35 cellular contexts compared by ENCODE assay signal in the genomic region with DNA sequence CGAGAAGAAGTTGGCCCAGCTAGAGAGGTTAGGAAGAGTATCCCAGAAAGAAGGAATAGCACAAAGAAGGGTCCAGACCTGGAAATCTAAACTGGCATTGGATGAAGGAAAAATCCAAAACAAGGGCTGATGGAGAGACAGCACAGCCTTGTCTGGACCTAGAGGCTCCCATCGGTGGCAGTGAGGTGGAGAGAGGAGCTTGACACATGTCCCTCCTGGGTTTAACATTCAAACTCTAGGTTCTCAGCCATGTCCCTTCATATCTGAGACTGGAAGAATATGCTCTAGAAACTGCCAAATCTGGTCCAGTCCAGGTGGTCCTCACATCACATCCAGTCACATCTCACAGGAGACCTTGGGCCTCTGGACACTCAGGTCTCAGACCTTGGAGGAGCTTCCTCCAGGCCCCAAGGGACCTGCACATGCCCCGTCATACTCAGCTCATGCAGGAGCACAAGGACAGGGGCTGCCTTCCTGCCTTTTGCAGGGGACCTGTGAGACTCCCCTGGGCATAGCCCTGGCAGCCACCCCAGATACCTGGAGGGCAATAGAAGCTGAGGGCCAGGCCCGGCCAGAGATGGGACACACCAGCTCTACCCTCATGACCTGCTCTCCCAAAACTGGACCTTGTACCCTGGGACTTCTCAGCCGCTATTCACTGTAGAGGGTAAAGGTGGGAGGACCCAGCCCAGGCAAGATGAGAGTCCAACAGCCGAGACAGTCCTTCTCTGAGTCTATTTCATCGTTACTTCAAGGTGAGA. TPM values are rescaled to one million over a fixed set of nuclear protein-coding genes. Genes with fewer than 3 reads are reported as not detected.
DNase-seq lines count a peak whose midpoint lies in the region; ATAC-seq and TF ChIP-seq lines count a peak whose summit lies in the region.
"Had no signal": no experiment of that assay in that cellular context is flagged by ENCODE, and none has a peak within 500 bp of the region (broad histone marks: within the 10 kb centered on the region; RNA-seq: fewer than 3 reads in every experiment).

No MANE protein-coding gene starts in this region.

- no peaks in the 10 kb centered on the region for H3K27me3 ChIP-seq in Caco-2 (replicated peaks; ENCODE audit: control insufficient read depth, insufficient read depth, low read length)
- H3K27me3 ChIP-seq in spleen (replicated peaks in 1 of 7), result no peaks in the 10 kb centered on the region
- H3K27me3 ChIP-seq: brain microvascular endothelial cell, foreskin keratinocyte, heart left ventricle, neural progenitor cell, upper lobe of left lung had no signal

- H3K36me3 ChIP-seq in Caco-2 (ENCODE audit: control insufficient read depth, insufficient read depth, low read length) (peaks cover 4% of the 10 kb centered on the region), spleen (no peaks in the 10 kb centered on the region)
- H3K36me3 ChIP-seq: brain microvascular endothelial cell, heart left ventricle, neural progenitor cell had no signal

- no TSS peak for BruUV-seq in Caco-2 (replicated peaks; lab: Mats Ljungman, UMichigan)

- H3K27ac Mint-ChIP-seq in Caco-2 (ENCODE audit: unreplicated experiment), result peak overlapping the region; percentile 75
- peak overlapping the region; percentile 20 for H3K27ac Mint-ChIP-seq in glutamatergic neuron (ENCODE audit: unreplicated experiment)
- peak overlapping the region in 1 of 2 donors; percentile 60 for H3K27ac Mint-ChIP-seq in stimulated activated naive CD8-positive, alpha-beta T cell treated with anti-CD3 and anti-CD28 coated beads, Interleukin-15, amount 100 ng/mL, for 72 hours
- H3K27ac Mint-ChIP-seq: activated CD4-positive, alpha-beta memory T cell treated with anti-CD3 and anti-CD28 coated beads for 36 hours; activated naive CD4-positive, alpha-beta T cell treated with anti-CD3 and anti-CD28 coated beads for 36 hours; CD4-positive, CD25-positive, alpha-beta regulatory T cell had no signal

- H3K36me3 Mint-ChIP-seq in Caco-2 (ENCODE audit: insufficient read depth, unreplicated experiment) (peaks cover 11% of the 10 kb centered on the region), glutamatergic neuron (ENCODE audit: unreplicated experiment) (no peaks in the 10 kb centered on the region)
- H3K36me3 Mint-ChIP-seq: neural progenitor cell had no signal

- no peak for ATAC-seq in stimulated activated naive CD8-positive, alpha-beta T cell treated with anti-CD3 and anti-CD28 coated beads, Interleukin-15, amount 100 ng/mL, for 72 hours
- ATAC-seq: A549, foreskin keratinocyte, heart left ventricle, PC-3 had no signal

- H3K4me3 ChIP-seq in Caco-2 (ENCODE audit: low read depth, low read length) (no peak overlapping the region), spleen (no peak overlapping the region)
- H3K4me3 ChIP-seq: A549, dorsolateral prefrontal cortex, esophagus squamous epithelium, heart left ventricle, lung, neural progenitor cell, upper lobe of left lung had no signal

- CTCF ChIA-PET in Caco-2 (lab: Charles Lee), result interaction anchor here (0.7 kb wide), 1 partner anchor 115 kb away, joined by 3 read pairs; no protein-coding TSS in a partner anchor

- POLR2A ChIA-PET in Caco-2 (lab: Charles Lee), result interaction anchor here (0.6 to 0.7 kb wide), 2 partner anchors 8 kb away, joined by 3 read pairs; a partner anchor contains a TSS

- H3K27me3 Mint-ChIP-seq in Caco-2 (ENCODE audit: insufficient read depth, unreplicated experiment) (no peaks in the 10 kb centered on the region), glutamatergic neuron (ENCODE audit: unreplicated experiment) (peaks cover 7% of the 10 kb centered on the region)
- H3K27me3 Mint-ChIP-seq in stimulated activated naive CD8-positive, alpha-beta T cell treated with anti-CD3 and anti-CD28 coated beads, Interleukin-15, amount 100 ng/mL, for 72 hours, result peaks cover 18% of the 10 kb centered on the region

- TF ChIP-seq CTCF in Caco-2 (IDR thresholded peaks at IDR 0.05; ENCODE audit: insufficient read depth in 1 of 2, low read depth in 1 of 2, low read length in 1 of 2, severe bottlenecking in 1 of 2, unreplicated experiment in 1 of 2) (no peak), glutamatergic neuron (IDR thresholded peaks at IDR 0.05; ENCODE audit: partially characterized antibody, unreplicated experiment) (no peak), spleen (IDR thresholded peaks at IDR 0.05 in 8 of 11, conservative IDR thresholded peaks at IDR 0.05 in 3 of 11) (no peak)

- H3K4me1 ChIP-seq in Caco-2, result peaks cover 16% of the 10 kb centered on the region
- H3K4me1 ChIP-seq in spleen, result peaks cover 3 to 15% (median 8%) of the 10 kb centered on the region in 6 donors
- H3K4me1 ChIP-seq: A549, foreskin keratinocyte had no signal

- H3K4me3 Mint-ChIP-seq in Caco-2 (ENCODE audit: unreplicated experiment) (no peak overlapping the region), glutamatergic neuron (ENCODE audit: unreplicated experiment) (no peak overlapping the region)
- no peak overlapping the region for H3K4me3 Mint-ChIP-seq in stimulated activated naive CD8-positive, alpha-beta T cell treated with anti-CD3 and anti-CD28 coated beads, Interleukin-15, amount 100 ng/mL, for 72 hours
- H3K4me3 Mint-ChIP-seq: activated CD4-positive, alpha-beta memory T cell treated with anti-CD3 and anti-CD28 coated beads for 36 hours; activated naive CD4-positive, alpha-beta T cell treated with anti-CD3 and anti-CD28 coated beads for 36 hours; CD4-positive, CD25-positive, alpha-beta regulatory T cell; neural progenitor cell had no signal

- H3K27ac ChIP-seq in spleen, result no peak overlapping the region
- H3K27ac ChIP-seq: A549, brain microvascular endothelial cell, esophagus squamous epithelium, foreskin keratinocyte, heart left ventricle, neural progenitor cell, upper lobe of left lung had no signal

- H3K9me3 ChIP-seq in Caco-2, result no peaks in the 10 kb centered on the region
- H3K9me3 ChIP-seq in spleen, result no peaks in the 10 kb centered on the region
- H3K9me3 ChIP-seq: A549, esophagus squamous epithelium, heart left ventricle, upper lobe of left lung had no signal

- intact Hi-C loops in Caco-2 (cut with micrococcal nuclease; ENCODE audit: unreplicated experiment), result no loop called here
- intact Hi-C loops in spleen (cut with DNase I; ENCODE audit: low total_unique reads), result no loop called here

- TF ChIP-seq POLR2A in spleen (IDR thresholded peaks at IDR 0.05), result no peak

- peaks cover 11% of the 10 kb centered on the region for H3K4me1 Mint-ChIP-seq in Caco-2 (ENCODE audit: low read depth, unreplicated experiment)
- peaks cover 5% of the 10 kb centered on the region for H3K4me1 Mint-ChIP-seq in glutamatergic neuron (ENCODE audit: low read depth, unreplicated experiment)
- peaks cover 16% of the 10 kb centered on the region for H3K4me1 Mint-ChIP-seq in stimulated activated naive CD8-positive, alpha-beta T cell treated with anti-CD3 and anti-CD28 coated beads, Interleukin-15, amount 100 ng/mL, for 72 hours

- WGBS in spleen, 5 donors, result 84 to 92% (median 88%) methylated on average over 6 to 7 of the region's 7 CpGs

- DNase-seq in Caco-2 (no peak), glutamatergic neuron (no peak), mesenteric fat pad (ENCODE audit: low spot score) (peak; percentile 82), spleen (peak; percentile 35), midbrain (lab: John Stamatoyannopoulos, UW) (no peak), SKM-1 treated with dmso at 0.1 percent for 144 hours (lab: John Stamatoyannopoulos, UW; ENCODE audit: unreplicated experiment) (no peak)
- DNase-seq in activated T-cell treated with anti-CD3 and anti-CD28 coated beads, Interleukin-2, amount 50 U/mL, for 48 hours, result no peak
- no peak for DNase-seq in stimulated activated naive CD8-positive, alpha-beta T cell treated with anti-CD3 and anti-CD28 coated beads, Interleukin-15, amount 100 ng/mL, for 72 hours
- DNase-seq: activated CD4-positive, alpha-beta T cell treated with anti-CD3 and anti-CD28 coated beads for 1 hour; activated naive CD4-positive, alpha-beta T cell treated with anti-CD3 and anti-CD28 coated beads for 36 hours; AML-193; brain microvascular endothelial cell; CD4-positive, CD25-positive, alpha-beta regulatory T cell; esophagus squamous epithelium; foreskin keratinocyte; heart left ventricle; KBM-7; NCI-H1092 treated with DMSO at 0.1 percent for 48 hours; NCI-H187; NCI-H2171 treated with DMSO at 0.1 percent for 48 hours; NCI-H526; NK-92 treated with Interleukin-12 subunit alpha and Interleukin-12 subunit beta, amount 100 ng/mL, for 24 hours; PC-3; SHP77; stimulated activated CD4-positive, alpha-beta T cell treated with anti-CD3 and anti-CD28 coated beads, Interleukin-4, amount 100 ng/mL, for 24 hours had no signal

- H3K9me3 Mint-ChIP-seq in Caco-2 (ENCODE audit: unreplicated experiment) (no peaks in the 10 kb centered on the region), glutamatergic neuron (ENCODE audit: unreplicated experiment) (peaks cover 5% of the 10 kb centered on the region)
- H3K9me3 Mint-ChIP-seq in stimulated activated naive CD8-positive, alpha-beta T cell treated with anti-CD3 and anti-CD28 coated beads, Interleukin-15, amount 100 ng/mL, for 72 hours, result peaks cover 8 to 13% of the 10 kb centered on the region in 2 donors

RNA-seq across cellular contexts. Expression of a gene that starts 7.5 kb away (rescaled TPM):
- 22.8 and 25.9 TPM in 2 replicates for total RNA-seq in Caco-2 (2022)
- not detected for total RNA-seq in glutamatergic neuron (ENCODE audit: unreplicated experiment)
- not detected for total RNA-seq in mesenteric fat pad
- total RNA-seq in spleen, result not detected
- polyA plus RNA-seq in spleen, result under 1 TPM in 2 of 3 donors, not detected in 1; 0.05 to 0.06 TPM
- total RNA-seq: CD4-positive, CD25-positive, alpha-beta regulatory T cell; T-helper 2 cell treated with Interferon-gamma antibody and Interleukin-4, amounts not matched to agents 100 ng/mL and 5 ng/mL, for 36 hours had no signal
- polyA plus RNA-seq: A549; CD4-positive, CD25-positive, alpha-beta regulatory T cell had no signal

RNA-seq across cellular contexts. Expression of a gene that starts 8.1 kb away (rescaled TPM):
- total RNA-seq in Caco-2 (2022), result 7.8 and 9.6 TPM in 2 replicates
- not detected for total RNA-seq in glutamatergic neuron (ENCODE audit: unreplicated experiment)
- not detected for total RNA-seq in mesenteric fat pad
- not detected for total RNA-seq in spleen
- not detected for polyA plus RNA-seq in spleen
- total RNA-seq: activated CD4-positive, alpha-beta memory T cell treated with anti-CD3 and anti-CD28 coated beads for 36 hours; activated naive CD4-positive, alpha-beta T cell treated with anti-CD3 and anti-CD28 coated beads for 36 hours; CD4-positive, CD25-positive, alpha-beta regulatory T cell; cerebellum; heart left ventricle; right cardiac atrium; T-helper 2 cell treated with Interferon-gamma antibody and Interleukin-4, amounts not matched to agents 100 ng/mL and 5 ng/mL, for 36 hours had no signal
- polyA plus RNA-seq: A549; CD4-positive, CD25-positive, alpha-beta regulatory T cell; heart left ventricle had no signal

RNA-seq across cellular contexts. Expression of a gene that starts 23.5 kb away (rescaled TPM):
- total RNA-seq in Caco-2 (2022), result not detected in 2 replicates
- 11.3 TPM for total RNA-seq in glutamatergic neuron (ENCODE audit: unreplicated experiment)
- 42.6 TPM for total RNA-seq in mesenteric fat pad
- 10 to 100 TPM; 45.0 to 81.8 (median 65.4) TPM for total RNA-seq in spleen
- 10 to 100 TPM in 1 of 3 donors, 1 to 10 TPM in 2; 4.9 to 17.4 (median 7.0) TPM for polyA plus RNA-seq in spleen
- total RNA-seq: activated CD4-positive, alpha-beta memory T cell treated with anti-CD3 and anti-CD28 coated beads for 36 hours; activated naive CD4-positive, alpha-beta T cell treated with anti-CD3 and anti-CD28 coated beads for 36 hours; foreskin keratinocyte; MCF 10A had no signal
- polyA plus RNA-seq: A549; CD4-positive, CD25-positive, alpha-beta regulatory T cell; foreskin keratinocyte had no signal

Comparison
In these comparisons a context has a peak if more than half of its experiments do, and no peak if none do; other contexts are left out.
1. DNase-seq: peak in mesenteric fat pad (single experiment) and spleen (single experiment); none in Caco-2 (0 of 2), glutamatergic neuron (single experiment), activated T-cell treated with anti-CD3 and anti-CD28 coated beads, Interleukin-2, amount 50 U/mL, for 48 hours (0 of 2), midbrain (single experiment), SKM-1 treated with dmso at 0.1 percent for 144 hours (single experiment) and stimulated activated naive CD8-positive, alpha-beta T cell treated with anti-CD3 and anti-CD28 coated beads, Interleukin-15, amount 100 ng/mL, for 72 hours (0 of 2).
2. RNA of a gene that starts 7.5 kb away (total RNA-seq): 22.8 to 25.9 TPM in Caco-2; not detected in mesenteric fat pad (single experiment), not detected in glutamatergic neuron (single experiment) and not detected in spleen; every median in the first group is over 10 times any median in the second.
3. RNA of a gene that starts 23.5 kb away (total RNA-seq): 45.0 to 81.8 TPM in spleen, 42.6 TPM in mesenteric fat pad (single experiment) and 11.3 TPM in glutamatergic neuron (single experiment); not detected in Caco-2; every median in the first group is over 10 times any median in the second.